ENCODE assay signal across 1 cellular context in the genomic region with DNA sequence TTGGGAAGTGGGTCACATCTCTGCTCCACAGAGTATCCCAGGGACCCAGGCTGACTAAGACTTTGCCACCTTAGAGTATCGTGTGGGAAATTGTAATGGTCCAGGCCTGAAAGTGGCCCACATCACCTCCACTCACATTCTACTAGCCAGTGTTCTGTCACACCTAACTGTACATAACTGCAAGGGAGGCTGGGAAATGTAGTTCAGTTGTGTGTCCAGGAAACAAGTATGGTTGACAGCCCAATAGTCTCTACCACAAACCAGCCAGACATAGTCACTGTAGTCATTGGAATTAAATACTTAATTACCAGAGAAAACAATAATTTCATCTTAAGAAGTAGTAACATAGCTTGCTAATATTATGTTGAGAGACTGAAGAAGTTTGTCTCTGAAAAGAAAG.
TF ChIP-seq lines count a peak whose summit lies in the region.

No MANE protein-coding gene starts in this region.

TF ChIP-seq in K562, 482 proteins besides CTCF, POLR2A, EP300 and RAD21 (continued from another document):
- no peak for TF ChIP-seq TSHZ1 (CRISPR knock-in tag; IDR thresholded peaks at IDR 0.05)
- no peak for TF ChIP-seq SAFB (IDR thresholded peaks at IDR 0.05; ENCODE audit: borderline replicate concordance, low read depth, low read length)
TF ChIP-seq in K562: peak in this region for 2.
